ENCODE assay signal across 31 cellular contexts in genomic region chr1:13628218-13628617, GRCh38. TPM values are rescaled to one million over a fixed set of nuclear protein-coding genes. Genes with fewer than 3 reads are reported as not detected.
"Had no signal": no experiment of that assay in that cellular context is flagged by ENCODE, and none has a peak within 500 bp of the region (broad histone marks: within the 10 kb centered on the region; RNA-seq: fewer than 3 reads in every experiment).

No MANE protein-coding gene starts in this region.

- H3K27me3 Mint-ChIP-seq: type B pancreatic cell had no signal

- H3K36me3 ChIP-seq: brain microvascular endothelial cell, gastrocnemius medialis, heart left ventricle, neutrophil, ovary, prostate gland, right atrium auricular region, thoracic aorta had no signal

- H3K9me3 ChIP-seq: gastrocnemius medialis, heart left ventricle, neutrophil, ovary, prostate gland, right atrium auricular region, thoracic aorta had no signal

- H3K27me3 ChIP-seq: brain microvascular endothelial cell, gastrocnemius medialis, neutrophil, ovary, right atrium auricular region had no signal

- FAIRE-seq: colon had no signal

- H3K27ac Mint-ChIP-seq: activated B cell treated with CpG ODN at 0.5 μM for 24 hours; activated CD4-positive, alpha-beta T cell treated with anti-CD3 and anti-CD28 coated beads for 36 hours; activated naive CD4-positive, alpha-beta T cell treated with anti-CD3 and anti-CD28 coated beads, Interleukin-2, amount 50 U/mL, for 24 hours; activated T-cell treated with anti-CD3 and anti-CD28 coated beads, Interleukin-2, amount 50 U/mL, for 72 hours; endodermal cell; nephron; T-helper 1 cell treated with Interleukin-12 subunit alpha and Interleukin-12 subunit beta and Interleukin-4 antibody, amounts not matched to agents 30 μg/mL and 1 μg/mL, for 36 hours; type B pancreatic cell had no signal

- H3K4me3 ChIP-seq: gastrocnemius medialis, heart left ventricle, ovary, prostate gland, right atrium auricular region, thoracic aorta had no signal

- H3K4me3 Mint-ChIP-seq: activated B cell treated with CpG ODN at 0.5 μM for 24 hours; activated CD4-positive, alpha-beta T cell treated with anti-CD3 and anti-CD28 coated beads for 36 hours; activated naive CD4-positive, alpha-beta T cell treated with anti-CD3 and anti-CD28 coated beads, Interleukin-2, amount 50 U/mL, for 24 hours; activated T-cell treated with anti-CD3 and anti-CD28 coated beads, Interleukin-2, amount 50 U/mL, for 72 hours; endodermal cell; nephron; T-helper 1 cell treated with Interleukin-12 subunit alpha and Interleukin-12 subunit beta and Interleukin-4 antibody, amounts not matched to agents 30 μg/mL and 1 μg/mL, for 36 hours; type B pancreatic cell had no signal

- H3K9me3 Mint-ChIP-seq: activated B cell treated with CpG ODN at 0.5 μM for 24 hours; activated T-cell treated with anti-CD3 and anti-CD28 coated beads, Interleukin-2, amount 50 U/mL, for 72 hours; T-helper 1 cell treated with Interleukin-12 subunit alpha and Interleukin-12 subunit beta and Interleukin-4 antibody, amounts not matched to agents 30 μg/mL and 1 μg/mL, for 36 hours had no signal

- H3K4me1 ChIP-seq: gastrocnemius medialis, heart left ventricle, prostate gland, right atrium auricular region had no signal

- DNase-seq: activated B cell treated with CpG ODN at 0.5 μM for 24 hours; activated CD4-positive, alpha-beta T cell treated with anti-CD3 and anti-CD28 coated beads for 36 hours; activated CD4-positive, alpha-beta T cell treated with anti-CD3 and anti-CD28 coated beads, Interleukin-2, amount 50 U/mL, for 4 hours; activated CD8-positive, alpha-beta memory T cell treated with anti-CD3 and anti-CD28 coated beads for 24 hours; activated CD8-positive, alpha-beta memory T cell treated with anti-CD3 and anti-CD28 coated beads, Interleukin-2, amount 50 U/mL, for 4 hours; activated effector memory CD4-positive, alpha-beta T cell treated with anti-CD3 and anti-CD28 coated beads, Interleukin-2, amount 50 U/mL, for 16 hours; activated T-cell treated with anti-CD3 and anti-CD28 coated beads, Interleukin-2, amount 50 U/mL, for 72 hours; aorta; brain microvascular endothelial cell; central memory CD4-positive, alpha-beta T cell; endodermal cell; gastrocnemius medialis; heart left ventricle; islet precursor cell; left cardiac atrium; mesenchymal stem cell; ovary; stimulated activated CD4-positive, alpha-beta T cell treated with anti-CD3 and anti-CD28 coated beads, Interleukin-4, amount 100 ng/mL, for 24 hours; stimulated activated naive CD4-positive, alpha-beta T cell treated with Interleukin-2 at 50 U/mL for 16 hours; T1000 had no signal

- H3K27ac ChIP-seq: brain microvascular endothelial cell, epithelial cell of prostate, gastrocnemius medialis, heart left ventricle, neutrophil, ovary, prostate gland, right atrium auricular region, thoracic aorta had no signal

- H3K4me1 Mint-ChIP-seq: activated B cell treated with CpG ODN at 0.5 μM for 24 hours; activated CD4-positive, alpha-beta T cell treated with anti-CD3 and anti-CD28 coated beads for 36 hours; activated naive CD4-positive, alpha-beta T cell treated with anti-CD3 and anti-CD28 coated beads, Interleukin-2, amount 50 U/mL, for 24 hours; endodermal cell; nephron had no signal

- H3K36me3 Mint-ChIP-seq: activated naive CD4-positive, alpha-beta T cell treated with anti-CD3 and anti-CD28 coated beads, Interleukin-2, amount 50 U/mL, for 24 hours; type B pancreatic cell had no signal

RNA-seq across cellular contexts. Expression of gene PDPN, which starts 44.6 kb away (rescaled TPM):
- total RNA-seq: activated B cell treated with CpG ODN at 0.5 μM for 24 hours; activated CD4-positive, alpha-beta T cell treated with anti-CD3 and anti-CD28 coated beads for 36 hours; activated T-cell treated with anti-CD3 and anti-CD28 coated beads, Interleukin-2, amount 50 U/mL, for 72 hours; mononuclear cell had no signal
